23 cellular contexts compared by ENCODE assay signal in genomic region chr1:7623886-7624285, GRCh38.
DNase-seq lines count a peak whose midpoint lies in the region; ATAC-seq lines count a peak whose summit lies in the region.
"Had no signal": no experiment of that assay in that cellular context is flagged by ENCODE, and none has a peak within 500 bp of the region (broad histone marks: within the 10 kb centered on the region; RNA-seq: fewer than 3 reads in every experiment).

No MANE protein-coding gene starts in this region.

- no peaks in the 10 kb centered on the region for H3K9me3 ChIP-seq in naive thymus-derived CD4-positive, alpha-beta T cell (ENCODE audit: control insufficient read depth in 2 of 3, low read length in 3 of 3)
- H3K9me3 ChIP-seq: A549, BLaER1 had no signal

- no peaks in the 10 kb centered on the region for H3K4me1 Mint-ChIP-seq in naive thymus-derived CD4-positive, alpha-beta T cell
- H3K4me1 Mint-ChIP-seq: CD4-positive, alpha-beta memory T cell had no signal

- ATAC-seq in left lobe of liver (peak; percentile 27), GM21529 (IDR thresholded peaks at IDR 0.05; ENCODE audit: unreplicated experiment) (no peak)
- no peak for ATAC-seq in naive thymus-derived CD4-positive, alpha-beta T cell
- ATAC-seq: A549, HCT116 had no signal

- no peak overlapping the region for H3K27ac Mint-ChIP-seq in naive thymus-derived CD4-positive, alpha-beta T cell
- H3K27ac Mint-ChIP-seq: CD4-positive, alpha-beta memory T cell had no signal

- H3K27me3 ChIP-seq in naive thymus-derived CD4-positive, alpha-beta T cell (ENCODE audit: control insufficient read depth in 2 of 2, insufficient read depth in 2 of 2, low read length in 2 of 2): no peaks in the 10 kb centered on the region
- H3K27me3 ChIP-seq: BLaER1 had no signal

- H3K27me3 Mint-ChIP-seq in naive thymus-derived CD4-positive, alpha-beta T cell: peaks cover 0 to 38% (median 31%) of the 10 kb centered on the region in 5 donors

- H3K36me3 ChIP-seq in naive thymus-derived CD4-positive, alpha-beta T cell (ENCODE audit: control insufficient read depth in 2 of 3, insufficient read depth in 3 of 3, low read length in 3 of 3): no peaks in the 10 kb centered on the region
- H3K36me3 ChIP-seq: BLaER1 had no signal

- no peaks in the 10 kb centered on the region for H3K4me1 ChIP-seq in naive thymus-derived CD4-positive, alpha-beta T cell (ENCODE audit: control insufficient read depth in 2 of 2, insufficient read depth in 2 of 2, low read length in 2 of 2)
- H3K4me1 ChIP-seq: A549, BLaER1 had no signal

- no peaks in the 10 kb centered on the region for H3K36me3 Mint-ChIP-seq in naive thymus-derived CD4-positive, alpha-beta T cell
- H3K36me3 Mint-ChIP-seq: CD4-positive, alpha-beta memory T cell had no signal

- no peak overlapping the region for H3K27ac ChIP-seq in naive thymus-derived CD4-positive, alpha-beta T cell (ENCODE audit: low read depth, low read length)
- H3K27ac ChIP-seq: A549, BLaER1, HL-60 had no signal

- DNase-seq in Ammon's horn (ENCODE audit: low spot score) (peak; percentile 56), anterior cingulate cortex (lab: John Stamatoyannopoulos, UW) (peak in 44 of 58 donors; percentile 7 to 85 (median 40)), left lobe of liver (ENCODE audit: low spot score) (no peak), putamen (ENCODE audit: low spot score) (peak; percentile 39), activated gamma-delta T cell (lab: John Stamatoyannopoulos, UW) (no peak), COLO829 (ENCODE audit: low spot score) (no peak)
- no peak for DNase-seq in naive thymus-derived CD4-positive, alpha-beta T cell
- DNase-seq: Calu3; CD4-positive, alpha-beta memory T cell; GF-D8; GOT3; Karpas-422; NCI-H1436 treated with DMSO at 0.1 percent for 48 hours; NCI-H2029 treated with DMSO at 0.1 percent for 48 hours; NCI-H2171; NCI-H446; NCI-H69; SIG-M5 had no signal

- intact Hi-C loops in naive thymus-derived CD4-positive, alpha-beta T cell (cut with micrococcal nuclease): no loop called here

- H3K9me3 Mint-ChIP-seq in naive thymus-derived CD4-positive, alpha-beta T cell: peaks cover 0 to 3% (median 0%) of the 10 kb centered on the region in 11 donors

- H3K4me3 ChIP-seq in naive thymus-derived CD4-positive, alpha-beta T cell (ENCODE audit: low read length): no peak overlapping the region
- H3K4me3 ChIP-seq: A549, BLaER1 had no signal

- POLR2A ChIA-PET in naive thymus-derived CD4-positive, alpha-beta T cell (lab: Charles Lee): no interaction called here

- no peak overlapping the region for H3K4me3 Mint-ChIP-seq in naive thymus-derived CD4-positive, alpha-beta T cell
- H3K4me3 Mint-ChIP-seq: CD4-positive, alpha-beta memory T cell had no signal

- CTCF ChIA-PET in naive thymus-derived CD4-positive, alpha-beta T cell (lab: Charles Lee): no interaction called here

Comparison
In these comparisons a context has a peak if more than half of its experiments do, and no peak if none do; other contexts are left out.
1. DNase-seq: peak in Ammon's horn (single experiment), anterior cingulate cortex (44 of 58) and putamen (single experiment); none in left lobe of liver (single experiment), activated gamma-delta T cell (single experiment), naive thymus-derived CD4-positive, alpha-beta T cell (0 of 9) and COLO829 (single experiment).